1 cellular context compared by ENCODE assay signal in the genomic region with DNA sequence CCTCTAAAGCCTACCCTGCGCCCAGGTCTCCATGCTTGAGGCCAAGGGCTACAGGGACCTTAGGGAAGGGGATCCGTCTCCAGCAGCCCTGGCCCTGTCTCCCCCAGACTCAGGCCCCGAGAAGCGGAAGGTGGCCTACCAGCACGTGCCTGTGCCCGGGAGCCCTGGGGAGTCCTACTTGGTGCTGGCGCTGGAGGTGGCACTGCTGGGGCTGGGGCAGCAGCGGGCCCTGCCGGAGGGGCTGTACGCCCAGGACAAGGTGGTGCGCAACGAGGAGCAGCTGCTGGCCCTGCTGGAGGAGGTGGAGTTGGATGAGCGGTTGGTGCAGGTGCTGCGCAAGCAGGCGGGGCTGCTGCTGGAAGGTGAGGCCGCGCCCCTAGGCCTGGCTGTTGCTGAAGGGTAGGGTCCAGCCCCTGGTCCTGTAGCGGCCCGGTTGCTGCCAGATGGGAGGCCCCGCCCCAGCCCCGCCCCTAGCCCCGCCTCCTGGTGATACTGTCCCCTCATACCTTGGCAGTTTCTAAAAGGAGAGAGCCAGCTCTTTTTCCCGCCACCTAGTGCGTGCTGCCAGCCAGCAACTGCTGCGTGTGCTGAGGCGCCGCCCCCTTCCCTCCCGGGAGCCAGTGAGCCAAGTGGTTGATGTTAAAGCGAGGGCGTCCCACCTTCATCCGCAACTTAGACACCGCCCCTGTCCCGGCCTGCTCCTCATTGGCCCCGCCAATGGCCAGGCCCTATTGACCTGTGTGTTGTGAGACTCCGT.
A peak's percentile ranks its signal among the peaks of the same experiment; 100 is the strongest.
TF ChIP-seq lines count a peak whose summit lies in the region.

No MANE protein-coding gene starts in this region.

TF ChIP-seq in H1, 55 proteins besides CTCF, POLR2A, EP300 and RAD21:
- TF ChIP-seq SRF (IDR thresholded peaks at IDR 0.05; ENCODE audit: low read depth, low read length) = no peak
- TF ChIP-seq SIN3A (conservative IDR thresholded peaks at IDR 0.05 in 1 of 2, IDR thresholded peaks at IDR 0.05 in 1 of 2; ENCODE audit: low read depth in 1 of 2, low read length in 2 of 2) = 0 out of 4 replicates have a peak, but pooled peaks of 1 of the 2 experiments have one; percentile 32
- TF ChIP-seq PHF8 (conservative IDR thresholded peaks at IDR 0.05; ENCODE audit: low read depth, low read length) = peak; percentile 70
- peak; percentile 37 for TF ChIP-seq KDM4A (IDR thresholded peaks at IDR 0.05; ENCODE audit: low read depth, low read length, severe bottlenecking)
- no peak for TF ChIP-seq ZNF274 (IDR thresholded peaks at IDR 0.05; ENCODE audit: borderline replicate concordance, extremely low read depth, low read length)
- no peak for TF ChIP-seq FOSL1 (IDR thresholded peaks at IDR 0.05; ENCODE audit: insufficient read depth, low read depth, low read length)
- TF ChIP-seq SIRT6 (IDR thresholded peaks at IDR 0.05; ENCODE audit: low read length) = no peak
- peak; percentile 62 for TF ChIP-seq CREB1 (IDR thresholded peaks at IDR 0.05)
- TF ChIP-seq POLR2AphosphoS5 (IDR thresholded peaks at IDR 0.05; ENCODE audit: low read depth, low read length) = peak; percentile 80
- TF ChIP-seq SP1 (IDR thresholded peaks at IDR 0.05; ENCODE audit: low read depth, low read length) = peak; percentile 75; the same call in 1 of the 2 replicates
- peak; percentile 69 for TF ChIP-seq TBP (IDR thresholded peaks at IDR 0.05; ENCODE audit: low read depth, low read length)
- TF ChIP-seq GABPA (IDR thresholded peaks at IDR 0.05; ENCODE audit: borderline replicate concordance, insufficient read depth, low read length) = no peak
- TF ChIP-seq CHD1 (IDR thresholded peaks at IDR 0.05; ENCODE audit: low read depth, low read length) = no peak
- no peak for TF ChIP-seq RXRA (IDR thresholded peaks at IDR 0.05; ENCODE audit: insufficient read depth, low read depth, low read length)
- no peak for TF ChIP-seq HDAC6 (IDR thresholded peaks at IDR 0.05; ENCODE audit: low read depth, low read length)
- TF ChIP-seq, protein P1, sequence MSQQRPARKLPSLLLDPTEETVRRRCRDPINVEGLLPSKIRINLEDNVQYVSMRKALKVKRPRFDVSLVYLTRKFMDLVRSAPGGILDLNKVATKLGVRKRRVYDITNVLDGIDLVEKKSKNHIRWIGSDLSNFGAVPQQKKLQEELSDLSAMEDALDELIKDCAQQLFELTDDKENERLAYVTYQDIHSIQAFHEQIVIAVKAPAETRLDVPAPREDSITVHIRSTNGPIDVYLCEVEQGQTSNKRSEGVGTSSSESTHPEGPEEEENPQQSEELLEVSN (IDR thresholded peaks at IDR 0.05) = peak; percentile 95
- TF ChIP-seq, protein P2, sequence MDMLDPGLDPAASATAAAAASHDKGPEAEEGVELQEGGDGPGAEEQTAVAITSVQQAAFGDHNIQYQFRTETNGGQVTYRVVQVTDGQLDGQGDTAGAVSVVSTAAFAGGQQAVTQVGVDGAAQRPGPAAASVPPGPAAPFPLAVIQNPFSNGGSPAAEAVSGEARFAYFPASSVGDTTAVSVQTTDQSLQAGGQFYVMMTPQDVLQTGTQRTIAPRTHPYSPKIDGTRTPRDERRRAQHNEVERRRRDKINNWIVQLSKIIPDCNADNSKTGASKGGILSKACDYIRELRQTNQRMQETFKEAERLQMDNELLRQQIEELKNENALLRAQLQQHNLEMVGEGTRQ (IDR thresholded peaks at IDR 0.05; ENCODE audit: low read length) = no peak
- no peak for TF ChIP-seq NANOG (IDR thresholded peaks at IDR 0.05; ENCODE audit: insufficient read depth, low read depth, low read length, poor library complexity, severe bottlenecking)
- TF ChIP-seq TAF1 (IDR thresholded peaks at IDR 0.05; ENCODE audit: low read depth, low read length) = peak; percentile 66; the same call in 1 of the 2 replicates
- no peak for TF ChIP-seq HDAC2 (IDR thresholded peaks at IDR 0.05; ENCODE audit: borderline replicate concordance in 1 of 2, low read depth in 2 of 2, low read length in 2 of 2)
- TF ChIP-seq POU5F1 (IDR thresholded peaks at IDR 0.05; ENCODE audit: low read depth, low read length) = no peak
- no peak for TF ChIP-seq CBX8 (IDR thresholded peaks at IDR 0.05; ENCODE audit: borderline replicate concordance, low read depth, low read length)
- TF ChIP-seq CEBPB (IDR thresholded peaks at IDR 0.05; ENCODE audit: low read depth, low read length) = no peak
- no peak for TF ChIP-seq BCL11A (IDR thresholded peaks at IDR 0.05; ENCODE audit: low read depth in 2 of 2, low read length in 2 of 2)
- no peak for TF ChIP-seq SP2 (IDR thresholded peaks at IDR 0.05; ENCODE audit: low read length)
- peak; percentile 61; the same call in 1 of the 2 replicates for TF ChIP-seq RFX5 (IDR thresholded peaks at IDR 0.05; ENCODE audit: borderline replicate concordance, low read depth, low read length)
- no peak for TF ChIP-seq TAF7 (optimal IDR thresholded peaks at IDR 0.05; ENCODE audit: borderline replicate concordance, low read depth, low read length)
- no peak for TF ChIP-seq TCF12 (IDR thresholded peaks at IDR 0.05; ENCODE audit: low read depth, low read length)
- TF ChIP-seq, protein P3, sequence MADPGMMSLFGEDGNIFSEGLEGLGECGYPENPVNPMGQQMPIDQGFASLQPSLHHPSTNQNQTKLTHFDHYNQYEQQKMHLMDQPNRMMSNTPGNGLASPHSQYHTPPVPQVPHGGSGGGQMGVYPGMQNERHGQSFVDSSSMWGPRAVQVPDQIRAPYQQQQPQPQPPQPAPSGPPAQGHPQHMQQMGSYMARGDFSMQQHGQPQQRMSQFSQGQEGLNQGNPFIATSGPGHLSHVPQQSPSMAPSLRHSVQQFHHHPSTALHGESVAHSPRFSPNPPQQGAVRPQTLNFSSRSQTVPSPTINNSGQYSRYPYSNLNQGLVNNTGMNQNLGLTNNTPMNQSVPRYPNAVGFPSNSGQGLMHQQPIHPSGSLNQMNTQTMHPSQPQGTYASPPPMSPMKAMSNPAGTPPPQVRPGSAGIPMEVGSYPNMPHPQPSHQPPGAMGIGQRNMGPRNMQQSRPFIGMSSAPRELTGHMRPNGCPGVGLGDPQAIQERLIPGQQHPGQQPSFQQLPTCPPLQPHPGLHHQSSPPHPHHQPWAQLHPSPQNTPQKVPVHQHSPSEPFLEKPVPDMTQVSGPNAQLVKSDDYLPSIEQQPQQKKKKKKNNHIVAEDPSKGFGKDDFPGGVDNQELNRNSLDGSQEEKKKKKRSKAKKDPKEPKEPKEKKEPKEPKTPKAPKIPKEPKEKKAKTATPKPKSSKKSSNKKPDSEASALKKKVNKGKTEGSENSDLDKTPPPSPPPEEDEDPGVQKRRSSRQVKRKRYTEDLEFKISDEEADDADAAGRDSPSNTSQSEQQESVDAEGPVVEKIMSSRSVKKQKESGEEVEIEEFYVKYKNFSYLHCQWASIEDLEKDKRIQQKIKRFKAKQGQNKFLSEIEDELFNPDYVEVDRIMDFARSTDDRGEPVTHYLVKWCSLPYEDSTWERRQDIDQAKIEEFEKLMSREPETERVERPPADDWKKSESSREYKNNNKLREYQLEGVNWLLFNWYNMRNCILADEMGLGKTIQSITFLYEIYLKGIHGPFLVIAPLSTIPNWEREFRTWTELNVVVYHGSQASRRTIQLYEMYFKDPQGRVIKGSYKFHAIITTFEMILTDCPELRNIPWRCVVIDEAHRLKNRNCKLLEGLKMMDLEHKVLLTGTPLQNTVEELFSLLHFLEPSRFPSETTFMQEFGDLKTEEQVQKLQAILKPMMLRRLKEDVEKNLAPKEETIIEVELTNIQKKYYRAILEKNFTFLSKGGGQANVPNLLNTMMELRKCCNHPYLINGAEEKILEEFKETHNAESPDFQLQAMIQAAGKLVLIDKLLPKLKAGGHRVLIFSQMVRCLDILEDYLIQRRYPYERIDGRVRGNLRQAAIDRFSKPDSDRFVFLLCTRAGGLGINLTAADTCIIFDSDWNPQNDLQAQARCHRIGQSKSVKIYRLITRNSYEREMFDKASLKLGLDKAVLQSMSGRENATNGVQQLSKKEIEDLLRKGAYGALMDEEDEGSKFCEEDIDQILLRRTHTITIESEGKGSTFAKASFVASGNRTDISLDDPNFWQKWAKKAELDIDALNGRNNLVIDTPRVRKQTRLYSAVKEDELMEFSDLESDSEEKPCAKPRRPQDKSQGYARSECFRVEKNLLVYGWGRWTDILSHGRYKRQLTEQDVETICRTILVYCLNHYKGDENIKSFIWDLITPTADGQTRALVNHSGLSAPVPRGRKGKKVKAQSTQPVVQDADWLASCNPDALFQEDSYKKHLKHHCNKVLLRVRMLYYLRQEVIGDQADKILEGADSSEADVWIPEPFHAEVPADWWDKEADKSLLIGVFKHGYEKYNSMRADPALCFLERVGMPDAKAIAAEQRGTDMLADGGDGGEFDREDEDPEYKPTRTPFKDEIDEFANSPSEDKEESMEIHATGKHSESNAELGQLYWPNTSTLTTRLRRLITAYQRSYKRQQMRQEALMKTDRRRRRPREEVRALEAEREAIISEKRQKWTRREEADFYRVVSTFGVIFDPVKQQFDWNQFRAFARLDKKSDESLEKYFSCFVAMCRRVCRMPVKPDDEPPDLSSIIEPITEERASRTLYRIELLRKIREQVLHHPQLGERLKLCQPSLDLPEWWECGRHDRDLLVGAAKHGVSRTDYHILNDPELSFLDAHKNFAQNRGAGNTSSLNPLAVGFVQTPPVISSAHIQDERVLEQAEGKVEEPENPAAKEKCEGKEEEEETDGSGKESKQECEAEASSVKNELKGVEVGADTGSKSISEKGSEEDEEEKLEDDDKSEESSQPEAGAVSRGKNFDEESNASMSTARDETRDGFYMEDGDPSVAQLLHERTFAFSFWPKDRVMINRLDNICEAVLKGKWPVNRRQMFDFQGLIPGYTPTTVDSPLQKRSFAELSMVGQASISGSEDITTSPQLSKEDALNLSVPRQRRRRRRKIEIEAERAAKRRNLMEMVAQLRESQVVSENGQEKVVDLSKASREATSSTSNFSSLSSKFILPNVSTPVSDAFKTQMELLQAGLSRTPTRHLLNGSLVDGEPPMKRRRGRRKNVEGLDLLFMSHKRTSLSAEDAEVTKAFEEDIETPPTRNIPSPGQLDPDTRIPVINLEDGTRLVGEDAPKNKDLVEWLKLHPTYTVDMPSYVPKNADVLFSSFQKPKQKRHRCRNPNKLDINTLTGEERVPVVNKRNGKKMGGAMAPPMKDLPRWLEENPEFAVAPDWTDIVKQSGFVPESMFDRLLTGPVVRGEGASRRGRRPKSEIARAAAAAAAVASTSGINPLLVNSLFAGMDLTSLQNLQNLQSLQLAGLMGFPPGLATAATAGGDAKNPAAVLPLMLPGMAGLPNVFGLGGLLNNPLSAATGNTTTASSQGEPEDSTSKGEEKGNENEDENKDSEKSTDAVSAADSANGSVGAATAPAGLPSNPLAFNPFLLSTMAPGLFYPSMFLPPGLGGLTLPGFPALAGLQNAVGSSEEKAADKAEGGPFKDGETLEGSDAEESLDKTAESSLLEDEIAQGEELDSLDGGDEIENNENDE (IDR thresholded peaks at IDR 0.05; ENCODE audit: insufficient replicate concordance, low read length) = no peak
- no peak; the same call in 1 of the 2 replicates for TF ChIP-seq SP4 (IDR thresholded peaks at IDR 0.05; ENCODE audit: low read length)
- no peak for TF ChIP-seq KDM1A (IDR thresholded peaks at IDR 0.05; ENCODE audit: borderline replicate concordance, low read length)
- TF ChIP-seq BACH1 (IDR thresholded peaks at IDR 0.05; ENCODE audit: low read length) = no peak
- TF ChIP-seq, protein P4, sequence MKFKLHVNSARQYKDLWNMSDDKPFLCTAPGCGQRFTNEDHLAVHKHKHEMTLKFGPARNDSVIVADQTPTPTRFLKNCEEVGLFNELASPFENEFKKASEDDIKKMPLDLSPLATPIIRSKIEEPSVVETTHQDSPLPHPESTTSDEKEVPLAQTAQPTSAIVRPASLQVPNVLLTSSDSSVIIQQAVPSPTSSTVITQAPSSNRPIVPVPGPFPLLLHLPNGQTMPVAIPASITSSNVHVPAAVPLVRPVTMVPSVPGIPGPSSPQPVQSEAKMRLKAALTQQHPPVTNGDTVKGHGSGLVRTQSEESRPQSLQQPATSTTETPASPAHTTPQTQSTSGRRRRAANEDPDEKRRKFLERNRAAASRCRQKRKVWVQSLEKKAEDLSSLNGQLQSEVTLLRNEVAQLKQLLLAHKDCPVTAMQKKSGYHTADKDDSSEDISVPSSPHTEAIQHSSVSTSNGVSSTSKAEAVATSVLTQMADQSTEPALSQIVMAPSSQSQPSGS (IDR thresholded peaks at IDR 0.05; ENCODE audit: low read length) = no peak
- no peak for TF ChIP-seq ASH2L (IDR thresholded peaks at IDR 0.05; ENCODE audit: low read length)
- no peak for TF ChIP-seq GTF2F1 (IDR thresholded peaks at IDR 0.05; ENCODE audit: borderline replicate concordance, low read depth, low read length)
- no peak for TF ChIP-seq EZH2 (IDR thresholded peaks at IDR 0.05; ENCODE audit: low read depth, low read length, severe bottlenecking)
- no peak for TF ChIP-seq BRCA1 (IDR thresholded peaks at IDR 0.05; ENCODE audit: low read depth, low read length)
- TF ChIP-seq JUND (IDR thresholded peaks at IDR 0.05; ENCODE audit: low read length) = no peak
- TF ChIP-seq MAFK (IDR thresholded peaks at IDR 0.05; ENCODE audit: low read depth, low read length) = no peak
- TF ChIP-seq CBX5 (IDR thresholded peaks at IDR 0.05; ENCODE audit: low read depth, low read length) = no peak
- no peak for TF ChIP-seq RNF2 (IDR thresholded peaks at IDR 0.05; ENCODE audit: borderline replicate concordance, low read depth, low read length, missing control alignments, poor library complexity, severe bottlenecking)
- TF ChIP-seq, protein P5, sequence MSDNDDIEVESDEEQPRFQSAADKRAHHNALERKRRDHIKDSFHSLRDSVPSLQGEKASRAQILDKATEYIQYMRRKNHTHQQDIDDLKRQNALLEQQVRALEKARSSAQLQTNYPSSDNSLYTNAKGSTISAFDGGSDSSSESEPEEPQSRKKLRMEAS (IDR thresholded peaks at IDR 0.05) = peak; percentile 80
- TF ChIP-seq JUN (IDR thresholded peaks at IDR 0.05; ENCODE audit: low read depth, low read length) = no peak
